In genomic region chr2:182134201-182134600, GRCh38 we compare ENCODE assay signal across 17 cellular contexts.
DNase-seq lines count a peak whose midpoint lies in the region; ATAC-seq and TF ChIP-seq lines count a peak whose summit lies in the region.
"Had no signal": no experiment of that assay in that cellular context is flagged by ENCODE, and none has a peak within 500 bp of the region (broad histone marks: within the 10 kb centered on the region; RNA-seq: fewer than 3 reads in every experiment).

No MANE protein-coding gene starts in this region.

- no peak for TF ChIP-seq CTCF in natural killer cell (IDR thresholded peaks at IDR 0.05)
- no peak for TF ChIP-seq CTCF in progenitor cell of endocrine pancreas (IDR thresholded peaks at IDR 0.05; ENCODE audit: unreplicated experiment)

- no peaks in the 10 kb centered on the region for H3K4me1 Mint-ChIP-seq in natural killer cell treated with Interleukin-12 subunit alpha and Interleukin-12 subunit beta and Interleukin-15 and Interleukin-18, amount 100 ng/mL, for 72 hours (ENCODE audit: low read depth in 2 of 2)
- no peaks in the 10 kb centered on the region for H3K4me1 Mint-ChIP-seq in natural killer cell
- no peaks in the 10 kb centered on the region for H3K4me1 Mint-ChIP-seq in stimulated activated effector memory CD8-positive, alpha-beta T cell treated with anti-CD3 and anti-CD28 coated beads, Interleukin-12 subunit alpha, Interleukin-12 subunit beta, amount 100 ng/mL, for 72 hours
- no peaks in the 10 kb centered on the region for H3K4me1 Mint-ChIP-seq in progenitor cell of endocrine pancreas (ENCODE audit: low read depth)
- H3K4me1 Mint-ChIP-seq: CD4-positive, alpha-beta memory T cell had no signal

- H3K9me3 Mint-ChIP-seq in natural killer cell treated with Interleukin-12 subunit alpha and Interleukin-12 subunit beta and Interleukin-15 and Interleukin-18, amount 100 ng/mL, for 72 hours, result no peaks in the 10 kb centered on the region
- H3K9me3 Mint-ChIP-seq in natural killer cell (no peaks in the 10 kb centered on the region), progenitor cell of endocrine pancreas (ENCODE audit: low read depth) (no peaks in the 10 kb centered on the region)
- no peaks in the 10 kb centered on the region for H3K9me3 Mint-ChIP-seq in stimulated activated effector memory CD8-positive, alpha-beta T cell treated with anti-CD3 and anti-CD28 coated beads, Interleukin-12 subunit alpha, Interleukin-12 subunit beta, amount 100 ng/mL, for 72 hours
- H3K9me3 Mint-ChIP-seq: CD14-positive monocyte; CD4-positive, alpha-beta memory T cell had no signal

- no peaks in the 10 kb centered on the region for H3K36me3 ChIP-seq in MG63
- H3K36me3 ChIP-seq: BLaER1, HAP-1 had no signal

- no peak overlapping the region for H3K4me3 Mint-ChIP-seq in natural killer cell treated with Interleukin-12 subunit alpha and Interleukin-12 subunit beta and Interleukin-15 and Interleukin-18, amount 100 ng/mL, for 72 hours
- no peak overlapping the region for H3K4me3 Mint-ChIP-seq in natural killer cell
- no peak overlapping the region for H3K4me3 Mint-ChIP-seq in stimulated activated effector memory CD8-positive, alpha-beta T cell treated with anti-CD3 and anti-CD28 coated beads, Interleukin-12 subunit alpha, Interleukin-12 subunit beta, amount 100 ng/mL, for 72 hours
- no peak overlapping the region for H3K4me3 Mint-ChIP-seq in progenitor cell of endocrine pancreas (ENCODE audit: low read depth)
- H3K4me3 Mint-ChIP-seq: CD14-positive monocyte; CD4-positive, alpha-beta memory T cell had no signal

- no peaks in the 10 kb centered on the region for H3K27me3 ChIP-seq in MG63
- H3K27me3 ChIP-seq: BLaER1 had no signal

- no peaks in the 10 kb centered on the region for H3K36me3 Mint-ChIP-seq in natural killer cell treated with Interleukin-12 subunit alpha and Interleukin-12 subunit beta and Interleukin-15 and Interleukin-18, amount 100 ng/mL, for 72 hours
- H3K36me3 Mint-ChIP-seq in natural killer cell (no peaks in the 10 kb centered on the region), progenitor cell of endocrine pancreas (ENCODE audit: insufficient read depth) (no peaks in the 10 kb centered on the region)
- no peaks in the 10 kb centered on the region for H3K36me3 Mint-ChIP-seq in stimulated activated effector memory CD8-positive, alpha-beta T cell treated with anti-CD3 and anti-CD28 coated beads, Interleukin-12 subunit alpha, Interleukin-12 subunit beta, amount 100 ng/mL, for 72 hours
- H3K36me3 Mint-ChIP-seq: CD14-positive monocyte; CD4-positive, alpha-beta memory T cell had no signal

- peaks cover 0 to 7% of the 10 kb centered on the region in 2 donors for H3K27me3 Mint-ChIP-seq in natural killer cell treated with Interleukin-12 subunit alpha and Interleukin-12 subunit beta and Interleukin-15 and Interleukin-18, amount 100 ng/mL, for 72 hours
- no peaks in the 10 kb centered on the region for H3K27me3 Mint-ChIP-seq in natural killer cell (ENCODE audit: low read depth in 2 of 2)
- no peaks in the 10 kb centered on the region for H3K27me3 Mint-ChIP-seq in progenitor cell of endocrine pancreas

- no peak overlapping the region for H3K4me3 ChIP-seq in MG63
- H3K4me3 ChIP-seq: BLaER1, GM23248, HAP-1 had no signal

- H3K9me3 ChIP-seq in MG63, result no peaks in the 10 kb centered on the region
- H3K9me3 ChIP-seq: BLaER1, HAP-1 had no signal

- intact Hi-C loops in natural killer cell (cut with micrococcal nuclease), result no loop called here

- DNase-seq in natural killer cell treated with Interleukin-12 subunit alpha and Interleukin-12 subunit beta and Interleukin-15 and Interleukin-18, amount 100 ng/mL, for 72 hours (ENCODE audit: low spot score), result no peak
- DNase-seq in natural killer cell, result no peak
- DNase-seq in cerebellum (ENCODE audit: low spot score), result peak; percentile 2
- DNase-seq in stimulated activated effector memory CD8-positive, alpha-beta T cell treated with anti-CD3 and anti-CD28 coated beads, Interleukin-12 subunit alpha, Interleukin-12 subunit beta, amount 100 ng/mL, for 72 hours (ENCODE audit: low spot score in 2 of 2), result no peak
- DNase-seq in activated naive CD4-positive, alpha-beta T cell treated with anti-CD3 and anti-CD28 coated beads, Interleukin-2, amount 50 U/mL, for 16 hours, result no peak
- no peak for DNase-seq in progenitor cell of endocrine pancreas (ENCODE audit: low spot score, unreplicated experiment)
- DNase-seq in MG63, result no peak
- DNase-seq: 8988T; CD4-positive, alpha-beta memory T cell; DMS153; DMS79; GF-D8 had no signal

- H3K27ac Mint-ChIP-seq in natural killer cell treated with Interleukin-12 subunit alpha and Interleukin-12 subunit beta and Interleukin-15 and Interleukin-18, amount 100 ng/mL, for 72 hours, result no peak overlapping the region
- no peak overlapping the region for H3K27ac Mint-ChIP-seq in natural killer cell
- no peak overlapping the region for H3K27ac Mint-ChIP-seq in stimulated activated effector memory CD8-positive, alpha-beta T cell treated with anti-CD3 and anti-CD28 coated beads, Interleukin-12 subunit alpha, Interleukin-12 subunit beta, amount 100 ng/mL, for 72 hours
- H3K27ac Mint-ChIP-seq in progenitor cell of endocrine pancreas, result no peak overlapping the region
- H3K27ac Mint-ChIP-seq: CD4-positive, alpha-beta memory T cell had no signal

- ATAC-seq in natural killer cell treated with Interleukin-12 subunit alpha and Interleukin-12 subunit beta and Interleukin-15 and Interleukin-18, amount 100 ng/mL, for 72 hours, result peak; percentile 9 to 36
- ATAC-seq in natural killer cell, result no peak
- peak; percentile 53 for ATAC-seq in stimulated activated effector memory CD8-positive, alpha-beta T cell treated with anti-CD3 and anti-CD28 coated beads, Interleukin-12 subunit alpha, Interleukin-12 subunit beta, amount 100 ng/mL, for 72 hours
- ATAC-seq in GM18909 (IDR thresholded peaks at IDR 0.05; ENCODE audit: poor library complexity, unreplicated experiment), result no peak

Comparison
In these comparisons a context has a peak if more than half of its experiments do, and no peak if none do; other contexts are left out.
1. ATAC-seq: peak in natural killer cell treated with Interleukin-12 subunit alpha and Interleukin-12 subunit beta and Interleukin-15 and Interleukin-18, amount 100 ng/mL, for 72 hours (2 of 2) and stimulated activated effector memory CD8-positive, alpha-beta T cell treated with anti-CD3 and anti-CD28 coated beads, Interleukin-12 subunit alpha, Interleukin-12 subunit beta, amount 100 ng/mL, for 72 hours (single experiment); none in natural killer cell (0 of 3) and GM18909 (single experiment).